Comparison of ENCODE assay signal across 1 cellular context in genomic region chr6:75776461-75776860, GRCh38.
TF ChIP-seq lines count a peak whose summit lies in the region.

No MANE protein-coding gene starts in this region.

TF ChIP-seq in IMR-90, 13 proteins besides CTCF, POLR2A, EP300 and RAD21:
- no peak for TF ChIP-seq RFX5 (IDR thresholded peaks at IDR 0.05; ENCODE audit: low read depth, low read length)
- TF ChIP-seq, protein P1, sequence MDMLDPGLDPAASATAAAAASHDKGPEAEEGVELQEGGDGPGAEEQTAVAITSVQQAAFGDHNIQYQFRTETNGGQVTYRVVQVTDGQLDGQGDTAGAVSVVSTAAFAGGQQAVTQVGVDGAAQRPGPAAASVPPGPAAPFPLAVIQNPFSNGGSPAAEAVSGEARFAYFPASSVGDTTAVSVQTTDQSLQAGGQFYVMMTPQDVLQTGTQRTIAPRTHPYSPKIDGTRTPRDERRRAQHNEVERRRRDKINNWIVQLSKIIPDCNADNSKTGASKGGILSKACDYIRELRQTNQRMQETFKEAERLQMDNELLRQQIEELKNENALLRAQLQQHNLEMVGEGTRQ (IDR thresholded peaks at IDR 0.05; ENCODE audit: low read depth, low read length) = no peak
- no peak for TF ChIP-seq FOS (IDR thresholded peaks at IDR 0.05; ENCODE audit: low read depth, low read length)
